ENCODE assay signal across 18 cellular contexts in genomic region chr5:42880621-42881020, GRCh38.
DNase-seq lines count a peak whose midpoint lies in the region; ATAC-seq, FAIRE-seq and TF ChIP-seq lines count a peak whose summit lies in the region.
"Had no signal": no experiment of that assay in that cellular context is flagged by ENCODE, and none has a peak within 500 bp of the region (broad histone marks: within the 10 kb centered on the region; RNA-seq: fewer than 3 reads in every experiment).

No MANE protein-coding gene starts in this region.

- in situ Hi-C loops in HepG2 (cut with HindIII; ENCODE audit: extremely low pct_ligation_motif_present, low pct_unique_long_range_greater_than_20kb) = loop anchor here (10.0 kb wide), 1 partner anchor 76 kb away; no protein-coding TSS in a partner anchor

- ATAC-seq in HepG2 = no peak
- no peak for ATAC-seq in right lobe of liver
- no peak for ATAC-seq in HG03196 (IDR thresholded peaks at IDR 0.05; ENCODE audit: unreplicated experiment)
- ATAC-seq: GM12878 had no signal

- intact Hi-C loops in HepG2 (cut with micrococcal nuclease; ENCODE audit: unreplicated experiment) (loop anchor here (10.0 kb wide), 2 partner anchors 286 to 366 kb away; no protein-coding TSS in a partner anchor), right lobe of liver (cut with DNase I) (loop anchor here in 1 of 2 donors (10.0 kb wide), 1 partner anchor 76 kb away; no protein-coding TSS in a partner anchor), OCI-LY7 (cut with micrococcal nuclease; ENCODE audit: unreplicated experiment) (no loop called here)
- intact Hi-C loops in dendritic cell treated with granulocyte-macrophage colony-stimulating factor and Interleukin-4, amounts not matched to agents 40 ng/mL and 50 ng/mL, for 4 days (cut with micrococcal nuclease) = loop anchor here (10.0 kb wide), 1 partner anchor 456 kb away; the partner anchor contains the start of gene GHR

- TF ChIP-seq EP300 in HepG2 (IDR thresholded peaks at IDR 0.05; ENCODE audit: low read depth in 2 of 2, low read length in 2 of 2) (no peak), HepG2 (CRISPR knock-in tag; IDR thresholded peaks at IDR 0.05; ENCODE audit: borderline replicate concordance) (no peak)

- no peak overlapping the region for H3K4me3 Mint-ChIP-seq in dendritic cell treated with granulocyte-macrophage colony-stimulating factor and Interleukin-4, amounts not matched to agents 40 ng/mL and 50 ng/mL, for 4 days
- H3K4me3 Mint-ChIP-seq: CD8-positive, alpha-beta memory T cell; HFFc6 had no signal

- TF ChIP-seq RAD21 in HepG2 (CRISPR knock-in tag; IDR thresholded peaks at IDR 0.05) (no peak), liver (IDR thresholded peaks at IDR 0.05) (no peak)

- H3K27me3 ChIP-seq in HepG2 (ENCODE audit: control insufficient read depth in 1 of 2, insufficient read depth in 2 of 2, low read length in 2 of 2) (no peaks in the 10 kb centered on the region), right lobe of liver (no peaks in the 10 kb centered on the region), liver (ENCODE audit: control insufficient read depth in 4 of 4, insufficient read depth in 4 of 4, low read length in 3 of 4) (no peaks in the 10 kb centered on the region)
- H3K27me3 ChIP-seq: BLaER1 had no signal

- no peak overlapping the region for H3K4me3 ChIP-seq in HepG2 (replicated peaks in 1 of 3; ENCODE audit: insufficient read depth in 1 of 3, low read depth in 2 of 3, low read length in 3 of 3)
- no peak overlapping the region for H3K4me3 ChIP-seq in right lobe of liver
- no peak overlapping the region for H3K4me3 ChIP-seq in liver (ENCODE audit: low read depth in 1 of 3, low read length in 3 of 3)
- H3K4me3 ChIP-seq in OCI-LY7 (ENCODE audit: low read depth, low read length, poor library complexity, severe bottlenecking) = no peak overlapping the region
- H3K4me3 ChIP-seq: BLaER1, GM12878 had no signal

- no peaks in the 10 kb centered on the region for H3K36me3 Mint-ChIP-seq in dendritic cell treated with granulocyte-macrophage colony-stimulating factor and Interleukin-4, amounts not matched to agents 40 ng/mL and 50 ng/mL, for 4 days (ENCODE audit: low read depth)
- H3K36me3 Mint-ChIP-seq: CD8-positive, alpha-beta memory T cell had no signal

- no peaks in the 10 kb centered on the region for H3K9me3 Mint-ChIP-seq in dendritic cell treated with granulocyte-macrophage colony-stimulating factor and Interleukin-4, amounts not matched to agents 40 ng/mL and 50 ng/mL, for 4 days
- H3K9me3 Mint-ChIP-seq: CD8-positive, alpha-beta memory T cell; HFFc6 had no signal

- H3K36me3 ChIP-seq in HepG2 (replicated peaks in 1 of 2; ENCODE audit: control insufficient read depth in 1 of 2, insufficient read depth in 2 of 2, low read length in 2 of 2) = no peaks in the 10 kb centered on the region
- H3K36me3 ChIP-seq in right lobe of liver = no peaks in the 10 kb centered on the region
- no peaks in the 10 kb centered on the region for H3K36me3 ChIP-seq in liver (ENCODE audit: control insufficient read depth in 4 of 4, insufficient read depth in 3 of 4, low read depth in 1 of 4, low read length in 3 of 4)
- no peaks in the 10 kb centered on the region for H3K36me3 ChIP-seq in OCI-LY7 (ENCODE audit: insufficient read depth, low read length)
- H3K36me3 ChIP-seq: BLaER1 had no signal

- H3K9ac ChIP-seq in HepG2 (ENCODE audit: insufficient read depth, low read depth, low read length) (no peak overlapping the region), liver (ENCODE audit: low read depth in 1 of 2, low read length in 2 of 2) (no peak overlapping the region)
- H3K9ac ChIP-seq: BLaER1 had no signal

- H3K4me1 Mint-ChIP-seq in dendritic cell treated with granulocyte-macrophage colony-stimulating factor and Interleukin-4, amounts not matched to agents 40 ng/mL and 50 ng/mL, for 4 days (ENCODE audit: low read depth) = peaks cover 23% of the 10 kb centered on the region

- H3K4me1 ChIP-seq in HepG2 (ENCODE audit: insufficient read depth, low read length) (peaks cover 92% of the 10 kb centered on the region), right lobe of liver (peaks cover 0 to 52% (median 15%) of the 10 kb centered on the region in 4 donors), liver (ENCODE audit: control insufficient read depth in 4 of 4, insufficient read depth in 4 of 4, low read length in 3 of 4) (peaks cover 11 to 46% (median 38%) of the 10 kb centered on the region in 4 donors), OCI-LY7 (ENCODE audit: insufficient read depth, low read length, poor library complexity, severe bottlenecking) (no peaks in the 10 kb centered on the region)
- H3K4me1 ChIP-seq: BLaER1 had no signal

- peak overlapping the region; percentile 57 for H3K27ac Mint-ChIP-seq in dendritic cell treated with granulocyte-macrophage colony-stimulating factor and Interleukin-4, amounts not matched to agents 40 ng/mL and 50 ng/mL, for 4 days
- H3K27ac Mint-ChIP-seq: CD8-positive, alpha-beta memory T cell; HFFc6 had no signal

- WGBS in HepG2 (ENCODE audit: low lambda C conversion rate) = 89% methylated on average over 1 of the region's 1 CpG
- 56% methylated on average over 1 of the region's 1 CpG for WGBS in right lobe of liver (ENCODE audit: insufficient coverage, low coverage, low lambda C conversion rate, missing lambda C conversion rate)
- 71% methylated on average over 1 of the region's 1 CpG for WGBS in liver

- H3K27ac ChIP-seq in HepG2 (ENCODE audit: extremely low read length, insufficient read depth, low read length) = no peak overlapping the region
- H3K27ac ChIP-seq in right lobe of liver = no peak overlapping the region
- H3K27ac ChIP-seq in liver (ENCODE audit: low read depth in 1 of 2, low read length in 2 of 2) = no peak overlapping the region
- H3K27ac ChIP-seq in OCI-LY7 (ENCODE audit: low read depth, low read length, poor library complexity, severe bottlenecking) = no peak overlapping the region
- H3K27ac ChIP-seq: BLaER1 had no signal

- POLR2A ChIA-PET in HepG2 (lab: Yijun Ruan, JAX) (interaction anchor here (0.9 to 13.5 kb wide), 5 partner anchors 9 to 79 kb away, joined by 3 to 263 read pairs (median 7); partner anchors contain the start of gene SELENOP), OCI-LY7 (lab: Charles Lee) (no interaction called here)

- H3K9me3 ChIP-seq in HepG2 (ENCODE audit: low read length) = no peaks in the 10 kb centered on the region
- no peaks in the 10 kb centered on the region for H3K9me3 ChIP-seq in right lobe of liver
- no peaks in the 10 kb centered on the region for H3K9me3 ChIP-seq in liver (ENCODE audit: control insufficient read depth in 4 of 4, low read length in 3 of 4)
- H3K9me3 ChIP-seq in OCI-LY7 (ENCODE audit: low read length) = no peaks in the 10 kb centered on the region
- H3K9me3 ChIP-seq: BLaER1, Caco-2 had no signal

- TF ChIP-seq CTCF in HepG2 (CRISPR knock-in tag; IDR thresholded peaks at IDR 0.05) (no peak), right lobe of liver (IDR thresholded peaks at IDR 0.05) (no peak), liver (IDR thresholded peaks at IDR 0.05; ENCODE audit: low read depth, low read length, missing input control) (no peak), OCI-LY7 (conservative IDR thresholded peaks at IDR 0.05; ENCODE audit: low read length) (no peak)

- DNase-seq in HepG2 (ENCODE audit: low spot score) (no peak), right lobe of liver (no peak), NCI-H226 (no peak), OCI-LY7 (ENCODE audit: low spot score) (no peak)
- DNase-seq: 8988T; AML-193; Caco-2; CD8-positive, alpha-beta memory T cell; DMS 273 treated with DMSO at 0.1 percent for 48 hours; HCEC 1CT; HFFc6 had no signal

- BruUV-seq in HepG2 (replicated peaks; lab: Mats Ljungman, UMichigan) = no TSS peak
- no TSS peak for BruUV-seq in OCI-LY7 (replicated peaks; lab: Mats Ljungman, UMichigan)

- CTCF ChIA-PET in HepG2 (lab: Yijun Ruan, JAX; ENCODE audit: low intra/inter-chr PET ratio, low total read pairs) (no interaction called here), OCI-LY7 (lab: Charles Lee; ENCODE audit: unreplicated experiment) (no interaction called here)

- no peaks in the 10 kb centered on the region for H3K9me2 ChIP-seq in OCI-LY7 (ENCODE audit: insufficient read depth, low read length)

- H4K20me1 ChIP-seq in HepG2 (ENCODE audit: insufficient read depth, low read length) (no peaks in the 10 kb centered on the region), OCI-LY7 (ENCODE audit: insufficient read depth, low read length) (no peaks in the 10 kb centered on the region)
- H4K20me1 ChIP-seq: BLaER1 had no signal

- TF ChIP-seq POLR2A in HepG2 (IDR thresholded peaks at IDR 0.05; ENCODE audit: insufficient read depth in 1 of 2, low read depth in 2 of 2, low read length in 2 of 2) = no peak
- TF ChIP-seq POLR2A in right lobe of liver (IDR thresholded peaks at IDR 0.05) = no peak

- no peak overlapping the region for H3K4me2 ChIP-seq in HepG2 (ENCODE audit: low read depth, low read length)
- H3K4me2 ChIP-seq in OCI-LY7 (ENCODE audit: low read length) = no peak overlapping the region
- H3K4me2 ChIP-seq: BLaER1 had no signal

- H2AFZ ChIP-seq in HepG2 (ENCODE audit: low read length) = no peak overlapping the region
- no peak overlapping the region for H2AFZ ChIP-seq in OCI-LY7 (ENCODE audit: low read length)

- no peak for FAIRE-seq in HepG2 (lab: Jason Lieb, UNC)
- FAIRE-seq: GM12878, GM18507, HTR-8/SVneo had no signal

- H3K79me2 ChIP-seq in HepG2 (ENCODE audit: insufficient read depth, low read length) = peaks cover 73% of the 10 kb centered on the region
- H3K79me2 ChIP-seq in OCI-LY7 (ENCODE audit: insufficient read depth, low read depth, low read length) = no peaks in the 10 kb centered on the region

- no peaks in the 10 kb centered on the region for H3K27me3 Mint-ChIP-seq in dendritic cell treated with granulocyte-macrophage colony-stimulating factor and Interleukin-4, amounts not matched to agents 40 ng/mL and 50 ng/mL, for 4 days

TF ChIP-seq in HepG2, 621 proteins besides CTCF, POLR2A, EP300 and RAD21 (continues in another document):
- TF ChIP-seq HDAC6 (IDR thresholded peaks at IDR 0.05; ENCODE audit: low read depth, low read length) = no peak
- TF ChIP-seq HIVEP1 (CRISPR knock-in tag; IDR thresholded peaks at IDR 0.05) = no peak
- no peak for TF ChIP-seq JARID2 (CRISPR knock-in tag; IDR thresholded peaks at IDR 0.05; ENCODE audit: insufficient replicate concordance)

TF ChIP-seq in liver, 16 proteins besides CTCF, POLR2A, EP300 and RAD21:
- TF ChIP-seq NR2F2 (IDR thresholded peaks at IDR 0.05) = peak; percentile 18
- no peak for TF ChIP-seq FOXA2 (IDR thresholded peaks at IDR 0.05)
